Comparison of ENCODE assay signal across 34 cellular contexts in the genomic region with DNA sequence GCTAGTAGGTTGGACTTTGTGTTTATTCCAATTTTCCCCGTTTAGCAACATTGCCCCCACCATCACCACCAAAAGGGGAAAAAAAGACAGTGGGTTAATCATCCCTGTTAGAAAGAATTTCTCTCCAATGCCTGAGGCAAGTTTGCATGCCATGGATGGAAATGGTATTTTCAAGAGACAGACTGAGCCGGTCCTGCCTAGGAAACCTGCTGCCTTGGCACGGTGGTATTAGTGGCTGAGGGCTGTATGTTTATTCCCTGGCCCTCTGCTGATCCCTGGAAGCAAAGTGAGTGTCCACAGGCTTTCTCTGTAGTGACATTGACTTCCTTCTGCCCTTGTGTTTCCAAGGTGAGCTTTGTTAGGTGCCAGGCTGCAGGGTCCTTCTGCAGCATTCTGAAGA.
"Had no signal": no experiment of that assay in that cellular context is flagged by ENCODE, and none has a peak within 500 bp of the region (broad histone marks: within the 10 kb centered on the region; RNA-seq: fewer than 3 reads in every experiment).

No MANE protein-coding gene starts in this region.

- H3K36me3 ChIP-seq: adrenal gland, brain microvascular endothelial cell, breast epithelium had no signal

- H3K9me3 ChIP-seq: adrenal gland, body of pancreas, breast epithelium had no signal

- H3K27me3 Mint-ChIP-seq: activated B cell treated with CpG ODN at 0.5 μM for 24 hours; activated CD4-positive, alpha-beta memory T cell treated with anti-CD3 and anti-CD28 coated beads for 36 hours; activated CD4-positive, alpha-beta T cell treated with anti-CD3 and anti-CD28 coated beads, Interleukin-2, amount 10 ng/mL, durations not matched to agents 24 days and 14 days; activated CD8-positive, alpha-beta T cell treated with anti-CD3 and anti-CD28 coated beads for 36 hours; activated naive CD8-positive, alpha-beta T cell treated with anti-CD3 and anti-CD28 coated beads for 36 hours; activated T-helper 17 cell treated with anti-CD3 and anti-CD28 coated beads, Interleukin-2, amount 50 U/mL, for 72 hours had no signal

- H3K27me3 ChIP-seq: adrenal gland, body of pancreas, brain microvascular endothelial cell, breast epithelium had no signal

- H3K4me1 ChIP-seq: adrenal gland, body of pancreas, breast epithelium had no signal

- DNase-seq: activated B cell treated with CpG ODN at 0.5 μM for 24 hours; activated CD4-positive, alpha-beta memory T cell treated with anti-CD3 and anti-CD28 coated beads for 36 hours; activated CD4-positive, alpha-beta T cell treated with anti-CD3 and anti-CD28 coated beads for 4 hours; activated CD4-positive, alpha-beta T cell treated with anti-CD3 and anti-CD28 coated beads, Interleukin-2, amount 10 ng/mL, durations not matched to agents 24 days and 14 days; activated CD4-positive, alpha-beta T cell treated with anti-CD3 and anti-CD28 coated beads, Interleukin-2, amount 50 U/mL, for 1 hour; activated CD4-positive, alpha-beta T cell treated with anti-CD3 and anti-CD28 coated beads, Interleukin-2, amount 50 U/mL, for 4 hours; activated CD4-positive, CD25-positive, alpha-beta regulatory T cell treated with anti-CD3 and anti-CD28 coated beads, Interleukin-2, amount 50 U/mL, for 72 hours; activated CD8-positive, alpha-beta memory T cell treated with anti-CD3 and anti-CD28 coated beads, Interleukin-2, amount 50 U/mL, for 4 hours; activated CD8-positive, alpha-beta T cell treated with anti-CD3 and anti-CD28 coated beads for 36 hours; activated effector memory CD4-positive, alpha-beta T cell treated with anti-CD3 and anti-CD28 coated beads, Interleukin-2, amount 50 U/mL, for 16 hours; activated gamma-delta T cell treated with Interleukin-2 at 50 U/mL for 16 hours; activated naive CD4-positive, alpha-beta T cell; activated naive CD4-positive, alpha-beta T cell treated with anti-CD3 and anti-CD28 coated beads for 36 hours; activated naive CD4-positive, alpha-beta T cell treated with anti-CD3 and anti-CD28 coated beads, Interleukin-2, amount 50 U/mL, for 16 hours; activated naive CD8-positive, alpha-beta T cell treated with anti-CD3 and anti-CD28 coated beads for 36 hours; activated T-cell treated with anti-CD3 and anti-CD28 coated beads for 4 hours; activated T-cell treated with anti-CD3 and anti-CD28 coated beads, Interleukin-2, amount 50 U/mL, for 1 hour; activated T-cell treated with anti-CD3 and anti-CD28 coated beads, Interleukin-2, amount 50 U/mL, for 4 hours; activated T-cell treated with anti-CD3 and anti-CD28 coated beads, Interleukin-2, amount 50 U/mL, for 72 hours; adrenal gland; amniotic stem cell; aorta; body of pancreas; brain microvascular endothelial cell; central memory CD4-positive, alpha-beta T cell; T-helper 1 cell; T-helper 2 cell; T-helper 9 cell had no signal

- H3K27ac Mint-ChIP-seq: activated B cell treated with CpG ODN at 0.5 μM for 24 hours; activated CD4-positive, alpha-beta memory T cell treated with anti-CD3 and anti-CD28 coated beads for 36 hours; activated CD4-positive, alpha-beta T cell treated with anti-CD3 and anti-CD28 coated beads, Interleukin-2, amount 10 ng/mL, durations not matched to agents 24 days and 14 days; activated CD8-positive, alpha-beta T cell treated with anti-CD3 and anti-CD28 coated beads for 36 hours; activated naive CD4-positive, alpha-beta T cell treated with anti-CD3 and anti-CD28 coated beads for 36 hours; activated naive CD4-positive, alpha-beta T cell treated with anti-CD3 and anti-CD28 coated beads, Interleukin-2, amount 50 U/mL, for 72 hours; activated naive CD8-positive, alpha-beta T cell treated with anti-CD3 and anti-CD28 coated beads for 36 hours; activated T-cell treated with anti-CD3 and anti-CD28 coated beads, Interleukin-2, amount 50 U/mL, for 72 hours; activated T-helper 1 cell treated with anti-CD3 and anti-CD28 coated beads, Interleukin-12 subunit alpha, Interleukin-12 subunit beta, Interleukin-2, Interleukin-4 antibody, amounts not matched to agents 30 ng/mL and 10 ng/mL and 1 ng/mL, durations not matched to agents 14 hours and 24 hours and 36 hours; activated T-helper 17 cell treated with anti-CD3 and anti-CD28 coated beads, Interleukin-2, amount 50 U/mL, for 72 hours; T-helper 1 cell treated with Interleukin-12 subunit alpha and Interleukin-12 subunit beta and Interleukin-4 antibody, amounts not matched to agents 30 μg/mL and 1 μg/mL, for 36 hours; T-helper 2 cell treated with Interferon-gamma antibody and Interleukin-4, amounts not matched to agents 5 μg/mL and 100 μg/mL, for 36 hours had no signal

- H3K4me3 Mint-ChIP-seq: activated B cell treated with CpG ODN at 0.5 μM for 24 hours; activated CD4-positive, alpha-beta memory T cell treated with anti-CD3 and anti-CD28 coated beads for 36 hours; activated CD4-positive, alpha-beta T cell treated with anti-CD3 and anti-CD28 coated beads, Interleukin-2, amount 10 ng/mL, durations not matched to agents 24 days and 14 days; activated CD8-positive, alpha-beta T cell treated with anti-CD3 and anti-CD28 coated beads for 36 hours; activated naive CD4-positive, alpha-beta T cell treated with anti-CD3 and anti-CD28 coated beads for 36 hours; activated naive CD8-positive, alpha-beta T cell treated with anti-CD3 and anti-CD28 coated beads for 36 hours; activated T-cell treated with anti-CD3 and anti-CD28 coated beads, Interleukin-2, amount 50 U/mL, for 4 hours; activated T-cell treated with anti-CD3 and anti-CD28 coated beads, Interleukin-2, amount 50 U/mL, for 72 hours; activated T-helper 1 cell treated with anti-CD3 and anti-CD28 coated beads, Interleukin-12 subunit alpha, Interleukin-12 subunit beta, Interleukin-2, Interleukin-4 antibody, amounts not matched to agents 30 ng/mL and 10 ng/mL and 1 ng/mL, durations not matched to agents 14 hours and 24 hours and 36 hours; activated T-helper 17 cell treated with anti-CD3 and anti-CD28 coated beads, Interleukin-2, amount 50 U/mL, for 72 hours; T-helper 1 cell treated with Interleukin-12 subunit alpha and Interleukin-12 subunit beta and Interleukin-4 antibody, amounts not matched to agents 30 μg/mL and 1 μg/mL, for 36 hours; T-helper 2 cell treated with Interferon-gamma antibody and Interleukin-4, amounts not matched to agents 5 μg/mL and 100 μg/mL, for 36 hours had no signal

- H3K36me3 Mint-ChIP-seq: activated CD4-positive, alpha-beta memory T cell treated with anti-CD3 and anti-CD28 coated beads for 36 hours; activated naive CD8-positive, alpha-beta T cell treated with anti-CD3 and anti-CD28 coated beads for 36 hours had no signal

- ATAC-seq: activated CD8-positive, alpha-beta T cell treated with anti-CD3 and anti-CD28 coated beads for 36 hours; activated naive CD4-positive, alpha-beta T cell treated with anti-CD3 and anti-CD28 coated beads, Interleukin-2, amount 50 U/mL, for 72 hours; activated T-cell treated with anti-CD3 and anti-CD28 coated beads, Interleukin-2, amount 50 U/mL, for 4 hours; activated T-cell treated with anti-CD3 and anti-CD28 coated beads, Interleukin-2, amount 50 U/mL, for 72 hours; activated T-helper 17 cell treated with anti-CD3 and anti-CD28 coated beads, Interleukin-2, amount 50 U/mL, for 72 hours; body of pancreas had no signal

- H3K4me3 ChIP-seq: adrenal gland, body of pancreas, breast epithelium had no signal

- H3K9me3 Mint-ChIP-seq: activated CD8-positive, alpha-beta T cell treated with anti-CD3 and anti-CD28 coated beads for 36 hours had no signal

- H3K4me1 Mint-ChIP-seq: activated B cell treated with CpG ODN at 0.5 μM for 24 hours; activated CD4-positive, alpha-beta T cell treated with anti-CD3 and anti-CD28 coated beads, Interleukin-2, amount 10 ng/mL, durations not matched to agents 24 days and 14 days; activated naive CD8-positive, alpha-beta T cell treated with anti-CD3 and anti-CD28 coated beads for 36 hours; activated T-helper 17 cell treated with anti-CD3 and anti-CD28 coated beads, Interleukin-2, amount 50 U/mL, for 72 hours had no signal
